In the genomic region with DNA sequence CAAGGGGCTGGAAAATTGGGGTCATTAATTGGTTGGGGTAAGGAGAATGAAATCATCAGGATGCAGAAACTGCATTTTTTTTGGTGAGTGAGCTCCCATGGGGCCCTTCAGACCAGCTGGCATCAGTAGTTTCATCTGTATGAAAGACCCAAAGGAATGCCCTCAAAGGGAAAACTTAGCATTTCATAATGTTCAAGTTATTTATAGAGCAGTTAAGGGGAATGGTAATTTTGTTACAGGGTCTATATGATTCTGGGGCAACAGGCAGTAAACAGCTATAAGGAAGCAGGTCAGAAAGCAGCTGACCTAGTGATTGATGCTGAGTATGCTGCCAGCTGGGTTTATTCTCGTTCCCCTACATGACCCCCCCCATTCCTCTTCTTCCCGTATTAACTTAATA, we compare ENCODE assay signal across 8 cellular contexts.
"Had no signal": no experiment of that assay in that cellular context is flagged by ENCODE, and none has a peak within 500 bp of the region (broad histone marks: within the 10 kb centered on the region; RNA-seq: fewer than 3 reads in every experiment).

No MANE protein-coding gene starts in this region.

- FAIRE-seq: G401.6, GM12878, GM12891, GM12892, GM18507, GM19239 had no signal

- ATAC-seq: GM12878 had no signal

- DNase-seq: GDM1, GF-D8 had no signal

- H3K4me3 ChIP-seq: GM12878 had no signal
